ENCODE assay signal across 8 cellular contexts in genomic region chr14:102096569-102097188, GRCh38. TPM values are rescaled to one million over a fixed set of nuclear protein-coding genes. Genes with fewer than 3 reads are reported as not detected.
DNase-seq lines count a peak whose midpoint lies in the region; ATAC-seq and TF ChIP-seq lines count a peak whose summit lies in the region.

No MANE protein-coding gene starts in this region.

- no peak overlapping the region for H3K27ac ChIP-seq in right lobe of liver

- no peaks in the 10 kb centered on the region for H3K27me3 ChIP-seq in right lobe of liver

- DNase-seq in AG08395 (ENCODE audit: low spot score) = peak; percentile 86
- DNase-seq in GOT3 (lab: John Stamatoyannopoulos, UW) = peak; percentile 2
- DNase-seq in NCI-H446 treated with DMSO at 0.1 percent for 48 hours (lab: John Stamatoyannopoulos, UW) = peak; percentile 67
- peak; percentile 71 for DNase-seq in activated CD4-positive, alpha-beta T cell treated with anti-CD3 and anti-CD28 coated beads, Interleukin-2, amount 50 U/mL, for 1 hour
- peak; percentile 85 for DNase-seq in dermis blood vessel endothelial cell
- peak; percentile 83 to 84 (median 83) for DNase-seq in right lobe of liver
- DNase-seq in stimulated activated CD4-positive, alpha-beta T cell treated with anti-CD3 and anti-CD28 coated beads, TNF-alpha, amount 100 ng/mL, for 1 hour (ENCODE audit: low read depth in 3 of 3, low spot score in 1 of 3) = peak; percentile 24 to 61 (median 39)

- intact Hi-C loops in right lobe of liver (cut with DNase I) = loop anchor here in 1 of 2 donors (5.0 to 10.0 kb wide), 2 partner anchors 49 to 392 kb away; no protein-coding TSS in a partner anchor

- no peak for TF ChIP-seq POLR2A in right lobe of liver (IDR thresholded peaks at IDR 0.05)

- ATAC-seq in right lobe of liver (peak; percentile 91 to 94 (median 92)), HG03280 (IDR thresholded peaks at IDR 0.05; ENCODE audit: unreplicated experiment) (no peak)

- WGBS in right lobe of liver (ENCODE audit: insufficient coverage, low coverage, low lambda C conversion rate, missing lambda C conversion rate) = 24% methylated on average over 11 of the region's 12 CpGs

- H3K9me3 ChIP-seq in right lobe of liver = no peaks in the 10 kb centered on the region

- H3K36me3 ChIP-seq in right lobe of liver = no peaks in the 10 kb centered on the region

- no peaks in the 10 kb centered on the region for H3K4me1 ChIP-seq in right lobe of liver

- peak; percentile 76 to 90 (median 83) for TF ChIP-seq CTCF in right lobe of liver (IDR thresholded peaks at IDR 0.05)

- no peak overlapping the region for H3K4me3 ChIP-seq in right lobe of liver

RNA-seq across cellular contexts. Expression of gene HSP90AA1, which starts 9.8 kb away (rescaled TPM):
- total RNA-seq in dermis blood vessel endothelial cell (663 and 684 TPM in 2 replicates), right lobe of liver (100 to 1,000 TPM; 118 to 672 (median 325) TPM)

RNA-seq across cellular contexts. Expression of gene WDR20, which starts 43.0 kb away (rescaled TPM):
- total RNA-seq in dermis blood vessel endothelial cell (16.8 and 20.1 TPM in 2 replicates), right lobe of liver (10 to 100 TPM in 5 of 6 experiments, 1 to 10 TPM in 1; 6.3 to 14.7 (median 12.4) TPM)

Comparison
In these comparisons a context has a peak if more than half of its experiments do, and no peak if none do; other contexts are left out.
1. DNase-seq: peak in every context shown above with its lines; median percentile 86 in AG08395; 85 in dermis blood vessel endothelial cell; 83 in right lobe of liver; 71 in activated CD4-positive, alpha-beta T cell treated with anti-CD3 and anti-CD28 coated beads, Interleukin-2, amount 50 U/mL, for 1 hour; 67 in NCI-H446 treated with DMSO at 0.1 percent for 48 hours; 39 in stimulated activated CD4-positive, alpha-beta T cell treated with anti-CD3 and anti-CD28 coated beads, TNF-alpha, amount 100 ng/mL, for 1 hour; 2 in GOT3.